ENCODE assay signal across 9 cellular contexts in genomic region chr1:163170975-163171676, GRCh38.
A peak's percentile ranks its signal among the peaks of the same experiment; 100 is the strongest.
DNase-seq lines count a peak whose midpoint lies in the region; ATAC-seq and TF ChIP-seq lines count a peak whose summit lies in the region.
"Had no signal": no experiment of that assay in that cellular context is flagged by ENCODE, and none has a peak within 500 bp of the region (broad histone marks: within the 10 kb centered on the region; RNA-seq: fewer than 3 reads in every experiment).

No MANE protein-coding gene starts in this region.

- no peak overlapping the region for H3K4me3 ChIP-seq in RWPE2 (ENCODE audit: severe bottlenecking)
- H3K4me3 ChIP-seq: skin epidermis had no signal

- H3K27ac ChIP-seq in RWPE2 (ENCODE audit: poor library complexity, severe bottlenecking): peak overlapping the region; percentile 17
- H3K27ac ChIP-seq: skin epidermis had no signal

- peak; percentile 65 for TF ChIP-seq CTCF in RWPE2 (IDR thresholded peaks at IDR 0.05; ENCODE audit: poor library complexity, severe bottlenecking)

- ATAC-seq in GM18868 (IDR thresholded peaks at IDR 0.05; ENCODE audit: unreplicated experiment): peak; percentile 48
- ATAC-seq in RWPE2 (ENCODE audit: low read depth): peak; percentile 43
- no peak for ATAC-seq in GM19455 (IDR thresholded peaks at IDR 0.05; ENCODE audit: unreplicated experiment)
- no peak for ATAC-seq in GM19328 (IDR thresholded peaks at IDR 0.05; ENCODE audit: unreplicated experiment)

- no peaks in the 10 kb centered on the region for H3K27me3 ChIP-seq in RWPE2 (ENCODE audit: insufficient read depth, poor library complexity, severe bottlenecking)

- in situ Hi-C loops in ACHN (cut with HindIII; ENCODE audit: low pct_ligation_motif_present, low pct_unique_long_range_greater_than_20kb, low sequenced_read_pairs): no loop called here

- no peaks in the 10 kb centered on the region for H3K9me3 ChIP-seq in RWPE2 (ENCODE audit: severe bottlenecking)

- peak; percentile 65 for DNase-seq in ACHN
- no peak for DNase-seq in RWPE2 (ENCODE audit: low spot score)
- peak; percentile 42 for DNase-seq in glomerular visceral epithelial cell (ENCODE audit: extremely low spot score)
- no peak for DNase-seq in putamen (ENCODE audit: low spot score)
- DNase-seq in NCI-H187 (lab: John Stamatoyannopoulos, UW): no peak

- no peaks in the 10 kb centered on the region for H3K36me3 ChIP-seq in RWPE2 (ENCODE audit: low read depth)

- H3K4me1 ChIP-seq in RWPE2 (ENCODE audit: insufficient read depth, poor library complexity, severe bottlenecking): peaks cover 30% of the 10 kb centered on the region

Comparison
In these comparisons a context has a peak if more than half of its experiments do, and no peak if none do; other contexts are left out.
1. DNase-seq: peak in ACHN (single experiment) and glomerular visceral epithelial cell (single experiment); none in RWPE2 (single experiment), putamen (single experiment) and NCI-H187 (0 of 2).
2. ATAC-seq: peak in GM18868 (single experiment) and RWPE2 (single experiment); none in GM19455 (single experiment) and GM19328 (single experiment).